In genomic region chrX:153400146-153401132, GRCh38 we compare ENCODE assay signal across 8 cellular contexts. TPM values are rescaled to one million over a fixed set of nuclear protein-coding genes. Genes with fewer than 3 reads are reported as not detected.
DNase-seq lines count a peak whose midpoint lies in the region; ATAC-seq, FAIRE-seq and TF ChIP-seq lines count a peak whose summit lies in the region.

No MANE protein-coding gene starts in this region.

- H3K4me1 Mint-ChIP-seq in T-helper 2 cell treated with Interferon-gamma antibody and Interleukin-4, amounts not matched to agents 5 μg/mL and 100 μg/mL, for 36 hours (ENCODE audit: low read depth), result peaks cover 2% of the 10 kb centered on the region

- no peak overlapping the region for H4K91ac ChIP-seq in mesenchymal stem cell (ENCODE audit: low read length)

- peak; percentile 46 for ATAC-seq in HG03442 (IDR thresholded peaks at IDR 0.05; ENCODE audit: unreplicated experiment)
- ATAC-seq in upper lobe of right lung, result peak; percentile 91

- intact Hi-C loops in upper lobe of right lung (cut with DNase I), result no loop called here

- H3K79me1 ChIP-seq in mesenchymal stem cell (replicated peaks; ENCODE audit: low read length, poor library complexity, severe bottlenecking), result no peaks in the 10 kb centered on the region

- no peak overlapping the region for H4K8ac ChIP-seq in mesenchymal stem cell (ENCODE audit: low read length)

- TF ChIP-seq CTCF in D721Med (IDR thresholded peaks at IDR 0.05; ENCODE audit: insufficient read depth, missing control alignments), result peak; percentile 70
- peak; percentile 80 for TF ChIP-seq CTCF in brain microvascular endothelial cell (IDR thresholded peaks at IDR 0.05; ENCODE audit: low read depth, low read length, missing control alignments)
- peak; percentile 59 for TF ChIP-seq CTCF in upper lobe of right lung (IDR thresholded peaks at IDR 0.05)

- H3K23ac ChIP-seq in mesenchymal stem cell (ENCODE audit: low read length in 2 of 2), result no peak overlapping the region

- H3K4me2 ChIP-seq in mesenchymal stem cell (ENCODE audit: low read length, poor library complexity, severe bottlenecking), result no peak overlapping the region

- H2AFZ ChIP-seq in mesenchymal stem cell (ENCODE audit: low read depth, low read length), result no peak overlapping the region

- H3K27me3 ChIP-seq in brain microvascular endothelial cell (replicated peaks) (no peaks in the 10 kb centered on the region), mesenchymal stem cell (ENCODE audit: control insufficient read depth in 1 of 2, insufficient read depth in 1 of 2, low read length in 2 of 2) (peaks cover 3 to 33% of the 10 kb centered on the region in 2 experiments), upper lobe of right lung (no peaks in the 10 kb centered on the region)

- H3K18ac ChIP-seq in mesenchymal stem cell (ENCODE audit: low read depth in 1 of 2, low read length in 2 of 2), result no peak overlapping the region

- peaks cover 3% of the 10 kb centered on the region for H3K9me3 ChIP-seq in mesenchymal stem cell (ENCODE audit: control insufficient read depth, low read length)
- H3K9me3 ChIP-seq in upper lobe of right lung, result no peaks in the 10 kb centered on the region

- DNase-seq in D721Med (ENCODE audit: insufficient read length, low spot score) (peak; percentile 56), brain microvascular endothelial cell (no peak), mesenchymal stem cell (peak; percentile 27), upper lobe of right lung (peak; percentile 76), amniotic stem cell (lab: John Stamatoyannopoulos, UW) (no peak), NCI-H510A treated with DMSO at 0.1 percent for 48 hours (lab: John Stamatoyannopoulos, UW) (no peak)
- DNase-seq in T-helper 2 cell treated with Interferon-gamma antibody and Interleukin-4, amounts not matched to agents 5 μg/mL and 100 μg/mL, for 36 hours (ENCODE audit: low spot score), result peak; percentile 31

- H2AK5ac ChIP-seq in mesenchymal stem cell (ENCODE audit: low read length, severe bottlenecking), result no peak overlapping the region

- no peak overlapping the region for H3K27ac Mint-ChIP-seq in T-helper 2 cell treated with Interferon-gamma antibody and Interleukin-4, amounts not matched to agents 5 μg/mL and 100 μg/mL, for 36 hours

- H2BK12ac ChIP-seq in mesenchymal stem cell (ENCODE audit: low read length in 2 of 2), result no peak overlapping the region

- H2BK120ac ChIP-seq in mesenchymal stem cell (ENCODE audit: low read depth, low read length), result no peak overlapping the region

- H3K9me3 Mint-ChIP-seq in T-helper 2 cell treated with Interferon-gamma antibody and Interleukin-4, amounts not matched to agents 5 μg/mL and 100 μg/mL, for 36 hours, result no peaks in the 10 kb centered on the region

- H2BK15ac ChIP-seq in mesenchymal stem cell (ENCODE audit: low read depth, poor library complexity, severe bottlenecking), result no peak overlapping the region

- no peaks in the 10 kb centered on the region for H3K36me3 ChIP-seq in brain microvascular endothelial cell (replicated peaks)
- no peaks in the 10 kb centered on the region for H3K36me3 ChIP-seq in mesenchymal stem cell (ENCODE audit: control insufficient read depth in 1 of 2, insufficient read depth in 2 of 2, low read depth in 1 of 2, low read length in 2 of 2)
- no peaks in the 10 kb centered on the region for H3K36me3 ChIP-seq in upper lobe of right lung

- FAIRE-seq in D721Med (lab: Jason Lieb, UNC), result no peak

- H3K4me3 ChIP-seq in brain microvascular endothelial cell (ENCODE audit: low read depth, low read length), result no peak overlapping the region
- no peak overlapping the region for H3K4me3 ChIP-seq in mesenchymal stem cell (ENCODE audit: insufficient read depth in 1 of 2, low read depth in 1 of 2, low read length in 2 of 2)
- H3K4me3 ChIP-seq in upper lobe of right lung, result no peak overlapping the region

- no peak overlapping the region for H3K4ac ChIP-seq in mesenchymal stem cell (ENCODE audit: low read depth in 1 of 2, low read length in 2 of 2)

- H2BK5ac ChIP-seq in mesenchymal stem cell (ENCODE audit: low read depth, low read length, poor library complexity, severe bottlenecking), result no peak overlapping the region

- H3K4me3 Mint-ChIP-seq in T-helper 2 cell treated with Interferon-gamma antibody and Interleukin-4, amounts not matched to agents 5 μg/mL and 100 μg/mL, for 36 hours, result no peak overlapping the region

- in situ Hi-C loops in brain microvascular endothelial cell (cut with HindIII; ENCODE audit: low pct_ligation_motif_present, low sequenced_read_pairs), result no loop called here

- WGBS in mesenchymal stem cell, result 65% methylated on average over 44 of the region's 60 CpGs

- H3K4me1 ChIP-seq in mesenchymal stem cell (ENCODE audit: control insufficient read depth, insufficient read depth, low read depth, low read length) (no peaks in the 10 kb centered on the region), upper lobe of right lung (no peaks in the 10 kb centered on the region)

- no peak overlapping the region for H3K14ac ChIP-seq in mesenchymal stem cell (ENCODE audit: low read length in 2 of 2)

- H3K27ac ChIP-seq in brain microvascular endothelial cell (no peak overlapping the region), mesenchymal stem cell (ENCODE audit: low read length, poor library complexity, severe bottlenecking) (no peak overlapping the region), upper lobe of right lung (no peak overlapping the region)

- no peaks in the 10 kb centered on the region for H3K36me3 Mint-ChIP-seq in T-helper 2 cell treated with Interferon-gamma antibody and Interleukin-4, amounts not matched to agents 5 μg/mL and 100 μg/mL, for 36 hours (ENCODE audit: low read depth)

- H3K27me3 Mint-ChIP-seq in T-helper 2 cell treated with Interferon-gamma antibody and Interleukin-4, amounts not matched to agents 5 μg/mL and 100 μg/mL, for 36 hours (ENCODE audit: low read depth), result peaks cover 8% of the 10 kb centered on the region

- H3K9ac ChIP-seq in mesenchymal stem cell (ENCODE audit: low read length), result no peak overlapping the region

RNA-seq across cellular contexts. Expression of gene PNMA6E, which starts 0.7 kb away (rescaled TPM):
- not detected for polyA plus RNA-seq in mesenchymal stem cell (2013, experiment 1 of 2)
- polyA plus RNA-seq in mesenchymal stem cell (2013, experiment 2 of 2), result not detected
- total RNA-seq in upper lobe of right lung, result 0.14 TPM

RNA-seq across cellular contexts. Expression of gene ZFP92, which starts 10.8 kb away (rescaled TPM):
- polyA plus RNA-seq in mesenchymal stem cell (2013, experiment 1 of 2), result 0.48 TPM
- 0.44 TPM for polyA plus RNA-seq in mesenchymal stem cell (2013, experiment 2 of 2)
- total RNA-seq in upper lobe of right lung, result 3.4 TPM

RNA-seq across cellular contexts. Expression of gene TREX2, which starts 45.4 kb away (rescaled TPM):
- polyA plus RNA-seq in mesenchymal stem cell (2013, experiment 1 of 2), result 0.03 TPM
- 0.10 TPM for polyA plus RNA-seq in mesenchymal stem cell (2013, experiment 2 of 2)
- total RNA-seq in upper lobe of right lung, result 1.2 TPM

Comparison
In these comparisons a context has a peak if more than half of its experiments do, and no peak if none do; other contexts are left out.
1. DNase-seq: peak in D721Med (single experiment), T-helper 2 cell treated with Interferon-gamma antibody and Interleukin-4, amounts not matched to agents 5 μg/mL and 100 μg/mL, for 36 hours (single experiment), mesenchymal stem cell (single experiment) and upper lobe of right lung (single experiment); none in brain microvascular endothelial cell (single experiment), amniotic stem cell (single experiment) and NCI-H510A treated with DMSO at 0.1 percent for 48 hours (single experiment).
2. Peak in every context shown above with its lines, with median percentiles within 50 percentile points of each other: CTCF ChIP-seq.